8 cellular contexts compared by ENCODE assay signal in the genomic region with DNA sequence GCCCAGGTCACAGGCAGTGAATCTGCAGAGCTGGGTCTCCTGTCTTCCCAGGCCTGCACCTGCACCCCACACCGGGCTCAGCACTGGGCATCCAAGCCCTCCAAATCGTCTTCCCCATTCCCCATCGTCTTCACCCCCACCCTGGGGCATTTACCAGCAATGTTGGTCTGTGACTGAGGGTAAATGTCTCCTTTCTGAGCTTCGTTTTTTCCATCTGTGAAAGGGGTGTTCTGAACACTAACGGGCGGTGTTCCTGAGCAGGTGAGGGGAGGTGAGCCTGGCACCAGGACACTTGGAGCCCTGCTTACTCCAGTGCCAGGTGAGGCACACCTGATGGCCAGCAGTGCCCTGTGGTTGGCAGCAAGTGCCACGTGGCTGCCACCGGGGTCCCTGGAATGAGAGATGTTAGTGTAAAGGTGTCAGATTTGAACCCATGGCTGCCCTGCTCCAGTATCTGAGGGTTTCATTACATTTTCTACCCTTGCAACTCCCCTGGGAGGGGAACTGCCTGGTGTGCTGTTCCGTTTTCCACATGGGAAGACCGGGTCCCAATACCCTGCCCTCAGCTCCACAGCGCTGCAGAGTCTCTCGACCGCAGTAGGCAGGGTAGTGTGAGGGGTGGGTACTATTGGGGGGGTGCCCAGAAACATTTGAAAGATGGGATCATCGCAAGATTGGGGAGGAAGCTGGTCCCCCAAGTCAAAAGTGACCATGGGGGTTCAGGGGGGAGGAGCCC. TPM values are rescaled to one million over a fixed set of nuclear protein-coding genes. Genes with fewer than 3 reads are reported as not detected.
DNase-seq lines count a peak whose midpoint lies in the region; TF ChIP-seq lines count a peak whose summit lies in the region.

No MANE protein-coding gene starts in this region.

- no peaks in the 10 kb centered on the region for H3K27me3 ChIP-seq in BJ (ENCODE audit: control insufficient read depth, insufficient read depth, low read length)
- no peaks in the 10 kb centered on the region for H3K27me3 ChIP-seq in NT2/D1 (ENCODE audit: insufficient read depth, insufficient read length)
- H3K27me3 ChIP-seq in endodermal cell (ENCODE audit: control insufficient read depth, insufficient read depth, low read length, poor library complexity, severe bottlenecking), result no peaks in the 10 kb centered on the region
- peaks cover 35% of the 10 kb centered on the region for H3K27me3 ChIP-seq in neural progenitor cell

- H3K4me3 ChIP-seq in BJ (ENCODE audit: low read depth, low read length) (peak overlapping the region; percentile 83), NT2/D1 (ENCODE audit: insufficient read length, low read depth) (no peak overlapping the region), endodermal cell (ENCODE audit: low read length) (peak overlapping the region; percentile 85), neural progenitor cell (no peak overlapping the region)

- CTCF ChIA-PET in BJ (lab: Yijun Ruan, JAX), result interaction anchor here (0.7 to 22.0 kb wide), 12 partner anchors 8 to 173 kb away, joined by 3 to 551 read pairs (median 7); partner anchors contain the start of genes GGA1 and MFNG

- no peak for TF ChIP-seq CTCF in BJ (IDR thresholded peaks at IDR 0.05; ENCODE audit: insufficient read depth, low read depth, low read length)
- TF ChIP-seq CTCF in endodermal cell (conservative IDR thresholded peaks at IDR 0.05), result no peak
- no peak for TF ChIP-seq CTCF in neural progenitor cell (IDR thresholded peaks at IDR 0.05)

- H3K27ac Mint-ChIP-seq in endodermal cell (peak overlapping the region; percentile 60), neural progenitor cell (peak overlapping the region; percentile 78)

- H3K4me1 Mint-ChIP-seq in endodermal cell, result peaks cover 39% of the 10 kb centered on the region
- H3K4me1 Mint-ChIP-seq in neural progenitor cell, result peaks cover 30% of the 10 kb centered on the region

- H3K4me3 Mint-ChIP-seq in endodermal cell (peak overlapping the region; percentile 75), neural progenitor cell (peak overlapping the region; percentile 87)

- 91% methylated on average over 7 to 14 of the region's 14 CpGs for WGBS in endodermal cell (ENCODE audit: insufficient coverage in 1 of 2, insufficient read length in 1 of 2), 2 experiments

- DNase-seq in BJ (ENCODE audit: low read depth), result no peak
- DNase-seq in NT2/D1 (ENCODE audit: low read depth, low spot score), result no peak
- DNase-seq in endodermal cell, result no peak
- DNase-seq in neural progenitor cell (ENCODE audit: low spot score), result no peak
- no peak for DNase-seq in AG08396 (ENCODE audit: low spot score)
- no peak for DNase-seq in Kasumi-1 (lab: John Stamatoyannopoulos, UW)
- DNase-seq in activated CD4-positive, CD25-positive, alpha-beta regulatory T cell treated with anti-CD3 and anti-CD28 coated beads, Interleukin-2, amount 50 U/mL, for 72 hours, result no peak
- DNase-seq in cerebellar cortex (ENCODE audit: low spot score), result no peak

- H2AFZ ChIP-seq in neural progenitor cell (replicated peaks), result no peak overlapping the region

- no peaks in the 10 kb centered on the region for H4K20me1 ChIP-seq in neural progenitor cell (ENCODE audit: low read depth)

- H3K9ac ChIP-seq in NT2/D1 (ENCODE audit: insufficient read length, low read depth) (peak overlapping the region; percentile 70), endodermal cell (ENCODE audit: extremely low read depth, low read length, poor library complexity, severe bottlenecking) (peak overlapping the region; percentile 28), neural progenitor cell (no peak overlapping the region)

- no peak overlapping the region for H3K27ac ChIP-seq in endodermal cell (ENCODE audit: low read depth, low read length)
- H3K27ac ChIP-seq in neural progenitor cell, result no peak overlapping the region

- H3K36me3 Mint-ChIP-seq in endodermal cell (ENCODE audit: low read depth) (peaks cover 11% of the 10 kb centered on the region), neural progenitor cell (peaks cover 2% of the 10 kb centered on the region)

- H3K9me3 ChIP-seq in NT2/D1 (ENCODE audit: insufficient read depth, low read length) (no peaks in the 10 kb centered on the region), endodermal cell (ENCODE audit: control insufficient read depth, low read length) (no peaks in the 10 kb centered on the region), neural progenitor cell (ENCODE audit: low read depth) (no peaks in the 10 kb centered on the region)

- H3K36me3 ChIP-seq in BJ (ENCODE audit: control insufficient read depth, insufficient read depth, low read length) (peaks cover 21% of the 10 kb centered on the region), NT2/D1 (ENCODE audit: insufficient read depth, insufficient read length, low read length) (peaks cover 33% of the 10 kb centered on the region), endodermal cell (ENCODE audit: control insufficient read depth, insufficient read depth, low read length) (peaks cover 27% of the 10 kb centered on the region), neural progenitor cell (no peaks in the 10 kb centered on the region)

- no peak overlapping the region for H3K4me2 ChIP-seq in neural progenitor cell

- H3K9me3 Mint-ChIP-seq in endodermal cell (no peaks in the 10 kb centered on the region), neural progenitor cell (no peaks in the 10 kb centered on the region)

- H3K27me3 Mint-ChIP-seq in endodermal cell (ENCODE audit: insufficient read depth) (peaks cover 7% of the 10 kb centered on the region), neural progenitor cell (ENCODE audit: insufficient read depth, low read depth) (peaks cover 5% of the 10 kb centered on the region)

- H3K4me1 ChIP-seq in NT2/D1 (ENCODE audit: insufficient read depth, insufficient read length) (peaks cover 23% of the 10 kb centered on the region), endodermal cell (ENCODE audit: control insufficient read depth, insufficient read depth, low read length) (peaks cover 25% of the 10 kb centered on the region), neural progenitor cell (peaks cover 16% of the 10 kb centered on the region)

- peaks cover 26% of the 10 kb centered on the region for H3F3A ChIP-seq in neural progenitor cell (ENCODE audit: low read depth)

- POLR2A ChIA-PET in BJ (lab: Charles Lee), result interaction anchor here (0.5 to 1.3 kb wide), 3 partner anchors 16 to 859 kb away, joined by 3 to 9 read pairs (median 5); partner anchors contain the start of gene CACNG2

- H3K79me2 ChIP-seq in neural progenitor cell (ENCODE audit: low read depth), result no peaks in the 10 kb centered on the region

RNA-seq across cellular contexts. Expression of gene CDC42EP1, which starts 1.9 kb away (rescaled TPM):
- 19.1 and 36.3 TPM in 2 replicates for polyA plus RNA-seq in BJ (2011; rRNA removed)
- polyA minus RNA-seq in BJ (2011; rRNA and poly(A)+ RNA removed), result 17.2 and 25.5 TPM in 2 replicates
- 10 to 100 TPM; 45.0 to 45.1 TPM for total RNA-seq in endodermal cell
- 22.1 TPM for polyA plus RNA-seq in endodermal cell (2013, experiment 1 of 2)
- 22.6 TPM for polyA plus RNA-seq in endodermal cell (2013, experiment 2 of 2)
- 0.84 and 1.8 TPM in 2 replicates for total RNA-seq in neural progenitor cell (ENCODE audit: low replicate concordance)

RNA-seq across cellular contexts. Expression of gene LGALS2, which starts 17.7 kb away (rescaled TPM):
- not detected in 2 replicates for polyA plus RNA-seq in BJ (2011; rRNA removed)
- polyA minus RNA-seq in BJ (2011; rRNA and poly(A)+ RNA removed), result not detected in 2 replicates
- total RNA-seq in endodermal cell (under 1 TPM in 1 of 2 donors, not detected in 1; 0.86 TPM), neural progenitor cell (ENCODE audit: low replicate concordance) (not detected in 2 replicates)
- polyA plus RNA-seq in endodermal cell (2013, experiment 1 of 2), result not detected
- not detected for polyA plus RNA-seq in endodermal cell (2013, experiment 2 of 2)

RNA-seq across cellular contexts. Expression of gene CARD10, which starts 43.0 kb away (rescaled TPM):
- 2.3 and 4.5 TPM in 2 replicates for polyA plus RNA-seq in BJ (2011; rRNA removed)
- 3.6 and 3.9 TPM in 2 replicates for polyA minus RNA-seq in BJ (2011; rRNA and poly(A)+ RNA removed)
- total RNA-seq in endodermal cell (10 to 100 TPM; 20.3 to 24.4 TPM), neural progenitor cell (ENCODE audit: low replicate concordance) (1.5 and 6.2 TPM in 2 replicates)
- polyA plus RNA-seq in endodermal cell (2013, experiment 1 of 2), result 4.8 TPM
- 6.1 TPM for polyA plus RNA-seq in endodermal cell (2013, experiment 2 of 2)

RNA-seq across cellular contexts. Expression of gene GGA1, which starts 46.4 kb away (rescaled TPM):
- polyA plus RNA-seq in BJ (2011; rRNA removed), result 22.5 and 34.6 TPM in 2 replicates
- polyA minus RNA-seq in BJ (2011; rRNA and poly(A)+ RNA removed), result 16.4 and 26.2 TPM in 2 replicates
- 10 to 100 TPM; 87.5 TPM for total RNA-seq in endodermal cell
- polyA plus RNA-seq in endodermal cell (2013, experiment 1 of 2), result 60.0 TPM
- 56.4 TPM for polyA plus RNA-seq in endodermal cell (2013, experiment 2 of 2)
- total RNA-seq in neural progenitor cell (ENCODE audit: low replicate concordance), result 62.3 and 71.7 TPM in 2 replicates

Comparison
In these comparisons a context has a peak if more than half of its experiments do, and no peak if none do; other contexts are left out.
1. H3K4me3 ChIP-seq: peak in BJ (single experiment) and endodermal cell (single experiment); none in NT2/D1 (single experiment) and neural progenitor cell (single experiment).
2. RNA of gene CDC42EP1, which starts 1.9 kb away (total RNA-seq): 45.0 to 45.1 TPM in endodermal cell; 0.84 to 1.8 TPM in neural progenitor cell; every median in the first group is over 10 times any median in the second.